8 cellular contexts compared by ENCODE assay signal in the genomic region with DNA sequence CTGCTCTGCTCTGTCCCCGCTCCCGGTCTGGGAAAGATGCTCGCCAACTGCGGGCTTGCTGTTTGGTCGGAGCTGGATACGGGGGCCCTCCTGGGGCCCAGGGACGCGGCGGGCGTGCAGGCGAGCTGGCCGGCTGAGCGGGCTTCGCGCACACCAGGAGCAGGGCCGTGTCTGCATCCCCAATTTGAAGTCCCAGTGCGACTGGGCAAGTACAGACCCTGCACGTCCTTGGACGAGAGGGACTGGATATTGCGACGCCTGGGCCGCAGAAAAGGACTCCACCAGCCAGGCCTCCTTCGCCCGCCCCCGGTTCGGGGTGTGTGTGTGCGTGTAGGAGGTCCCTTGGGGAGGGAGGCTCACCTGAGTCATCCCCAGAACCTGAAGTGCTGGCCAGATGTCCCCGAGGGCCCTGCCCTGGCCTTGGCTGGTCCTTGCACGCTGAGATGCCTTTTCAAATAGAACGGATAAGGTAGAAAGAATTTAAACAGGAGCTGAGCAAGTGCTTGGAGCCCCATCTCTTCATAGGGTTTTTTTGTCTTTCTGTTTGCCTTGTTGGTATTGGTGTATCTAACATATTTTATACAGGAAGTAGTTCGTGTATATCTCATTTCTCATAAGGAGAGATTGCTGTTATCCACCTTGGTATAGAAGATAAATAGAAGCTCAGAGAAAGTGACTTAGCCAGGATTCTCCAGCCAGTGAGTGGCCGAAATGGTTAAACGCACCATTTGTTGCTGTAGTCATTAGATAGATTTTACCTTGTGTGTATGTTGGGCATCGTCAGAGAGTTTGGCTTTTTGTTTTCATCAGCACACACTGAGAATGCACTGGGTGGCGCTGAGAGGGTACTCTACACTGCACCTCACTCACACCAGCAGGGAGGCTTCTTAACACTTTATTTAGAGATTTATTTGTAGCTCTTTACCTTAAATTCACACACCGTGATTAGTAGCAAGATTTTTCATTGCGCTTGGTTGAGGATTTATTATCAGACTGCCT. TPM values are rescaled to one million over a fixed set of nuclear protein-coding genes. Genes with fewer than 3 reads are reported as not detected.
A peak's percentile ranks its signal among the peaks of the same experiment; 100 is the strongest.
DNase-seq lines count a peak whose midpoint lies in the region; ATAC-seq, FAIRE-seq and TF ChIP-seq lines count a peak whose summit lies in the region.

No MANE protein-coding gene starts in this region.

- DNase-seq in D721Med (ENCODE audit: insufficient read length, low spot score) (no peak), UCSD-AML1 (lab: John Stamatoyannopoulos, UW; ENCODE audit: unreplicated experiment) (peak; percentile 47), dedifferentiated amniotic fluid mesenchymal stem cell (ENCODE audit: extremely low spot score) (peak; percentile 17), stomach (peak; percentile 55), cerebellar nuclear complex (lab: John Stamatoyannopoulos, UW) (no peak)

- peak overlapping the region; percentile 86 for H3K4me3 ChIP-seq in mesodermal cell (ENCODE audit: extremely low read depth, insufficient read depth, low read length, poor library complexity, severe bottlenecking)
- H3K4me3 ChIP-seq in stomach: peak overlapping the region; percentile 64 to 91 (median 88)

- WGBS in mesodermal cell (ENCODE audit: insufficient coverage in 2 of 2), 2 experiments: 6 to 8% methylated on average over 25 to 32 of the region's 37 CpGs
- 3 to 12% (median 6%) methylated on average over 17 to 37 of the region's 37 CpGs for WGBS in stomach, 5 donors

- peak overlapping the region; percentile 57 for H3K27ac ChIP-seq in mesodermal cell (ENCODE audit: low read depth, low read length, severe bottlenecking)
- H3K27ac ChIP-seq in stomach: peak overlapping the region; percentile 95 to 99 (median 98)

- H3K9me3 ChIP-seq in mesodermal cell (ENCODE audit: control insufficient read depth, low read length) (no peaks in the 10 kb centered on the region), stomach (no peaks in the 10 kb centered on the region)

- H3K36me3 ChIP-seq in mesodermal cell (ENCODE audit: control insufficient read depth, insufficient read depth, low read length): peaks cover 6% of the 10 kb centered on the region
- H3K36me3 ChIP-seq in stomach: no peaks in the 10 kb centered on the region

- TF ChIP-seq EP300 in stomach (IDR thresholded peaks at IDR 0.05): no peak

- peak; percentile 34 for ATAC-seq in GM19328 (IDR thresholded peaks at IDR 0.05; ENCODE audit: unreplicated experiment)
- peak; percentile 56 for ATAC-seq in HG03432 (IDR thresholded peaks at IDR 0.05; ENCODE audit: unreplicated experiment)

- FAIRE-seq in D721Med (lab: Jason Lieb, UNC): no peak

- TF ChIP-seq CTCF in D721Med (IDR thresholded peaks at IDR 0.05; ENCODE audit: insufficient read depth, missing control alignments) (peak; percentile 9), stomach (IDR thresholded peaks at IDR 0.05) (no peak)

- TF ChIP-seq POLR2A in stomach (IDR thresholded peaks at IDR 0.05): peak in 1 of 4 donors; percentile 8

- H3K4me1 ChIP-seq in mesodermal cell (ENCODE audit: control insufficient read depth, insufficient read depth, low read length, poor library complexity, severe bottlenecking) (peaks cover 8% of the 10 kb centered on the region), stomach (peaks cover 42 to 62% (median 51%) of the 10 kb centered on the region in 4 donors)

- intact Hi-C loops in stomach (cut with DNase I; ENCODE audit: low total_unique reads): no loop called here

- H3K27me3 ChIP-seq in stomach: no peaks in the 10 kb centered on the region

RNA-seq across cellular contexts. Expression of gene NAXD, which starts 1.1 kb away (rescaled TPM):
- 20.5 TPM for polyA plus RNA-seq in mesodermal cell (2013, experiment 1 of 2)
- 17.9 TPM for polyA plus RNA-seq in mesodermal cell (2013, experiment 2 of 2)
- 10 to 100 TPM; 25.7 to 50.7 (median 34.4) TPM for total RNA-seq in stomach
- 10 to 100 TPM; 38.4 to 44.7 (median 41.4) TPM for polyA plus RNA-seq in stomach

RNA-seq across cellular contexts. Expression of gene RAB20, which starts 54.9 kb away (rescaled TPM):
- 2.6 TPM for polyA plus RNA-seq in mesodermal cell (2013, experiment 1 of 2)
- polyA plus RNA-seq in mesodermal cell (2013, experiment 2 of 2): 3.0 TPM
- 10 to 100 TPM; 11.7 to 44.6 (median 20.0) TPM for total RNA-seq in stomach
- polyA plus RNA-seq in stomach: 10 to 100 TPM; 25.5 to 41.8 (median 36.0) TPM

Comparison
In these comparisons a context has a peak if more than half of its experiments do, and no peak if none do; other contexts are left out.
1. DNase-seq: peak in UCSD-AML1 (single experiment), dedifferentiated amniotic fluid mesenchymal stem cell (single experiment) and stomach (single experiment); none in D721Med (single experiment) and cerebellar nuclear complex (0 of 2).